ENCODE assay signal across 8 cellular contexts in the genomic region with DNA sequence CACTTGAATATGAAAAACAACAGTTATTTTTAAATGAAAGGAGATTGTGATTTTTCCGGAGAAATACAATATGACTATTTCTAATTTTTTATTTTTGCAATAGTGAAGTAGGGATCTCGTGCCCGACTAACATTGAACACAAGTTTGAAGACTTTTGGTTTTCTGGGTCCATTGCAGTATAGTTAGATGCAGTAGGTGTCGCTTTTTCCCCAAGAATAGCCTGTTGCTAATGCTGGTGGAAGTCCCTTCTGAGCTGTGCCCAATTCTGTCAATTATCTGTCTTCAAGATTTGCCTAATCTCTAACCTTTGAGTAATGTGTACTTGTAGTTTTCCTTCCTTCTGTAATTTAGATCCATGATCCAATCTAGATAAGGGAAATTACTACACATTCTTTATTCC. TPM values are rescaled to one million over a fixed set of nuclear protein-coding genes. Genes with fewer than 3 reads are reported as not detected.
A peak's percentile ranks its signal among the peaks of the same experiment; 100 is the strongest.
DNase-seq lines count a peak whose midpoint lies in the region; ATAC-seq, FAIRE-seq and TF ChIP-seq lines count a peak whose summit lies in the region.

No MANE protein-coding gene starts in this region.

- no peaks in the 10 kb centered on the region for H3K9me1 ChIP-seq in keratinocyte (ENCODE audit: control insufficient read depth, extremely low read depth, insufficient read depth, low read length)

- DNase-seq in DMS 273 treated with DMSO at 0.1 percent for 48 hours (lab: John Stamatoyannopoulos, UW) = peak; percentile 45
- peak; percentile 39 to 66 for DNase-seq in HL-60 (ENCODE audit: low read depth in 1 of 2, low spot score in 1 of 2)
- DNase-seq in NCI-H82 treated with DMSO at 0.1 percent for 48 hours (lab: John Stamatoyannopoulos, UW; ENCODE audit: unreplicated experiment) = peak; percentile 68
- DNase-seq in breast epithelium (ENCODE audit: low spot score in 2 of 2) = no peak
- DNase-seq in keratinocyte (ENCODE audit: low read depth, low spot score) = no peak
- no peak for DNase-seq in suprapubic skin (ENCODE audit: low spot score in 2 of 2)

- H3K4me1 ChIP-seq in breast epithelium (no peaks in the 10 kb centered on the region), keratinocyte (ENCODE audit: control insufficient read depth, extremely low read depth, insufficient read depth, low read length) (peaks cover 18% of the 10 kb centered on the region), suprapubic skin (peaks cover 4% of the 10 kb centered on the region)

- peak; percentile 53 for ATAC-seq in GM19025 (IDR thresholded peaks at IDR 0.05; ENCODE audit: low read depth, unreplicated experiment)
- no peak for ATAC-seq in HG03439 (IDR thresholded peaks at IDR 0.05; ENCODE audit: unreplicated experiment)

- 5% methylated on average over 4 of the region's 4 CpGs for WGBS in suprapubic skin

- TF ChIP-seq EP300 in suprapubic skin (IDR thresholded peaks at IDR 0.05) = no peak

- H2AFZ ChIP-seq in keratinocyte (ENCODE audit: control insufficient read depth, low read length) = no peak overlapping the region

- intact Hi-C loops in breast epithelium (cut with DNase I; ENCODE audit: low total_unique reads) = no loop called here

- no peak overlapping the region for H3K4me2 ChIP-seq in keratinocyte (ENCODE audit: control insufficient read depth, extremely low read depth, insufficient read depth, low read depth, low read length)

- dilution Hi-C loops in keratinocyte (cut with MboI; ENCODE audit: extremely low pct_ligation_motif_present, low sequenced_read_pairs) = no loop called here

- TF ChIP-seq POLR2A in breast epithelium (IDR thresholded peaks at IDR 0.05) = no peak
- TF ChIP-seq POLR2A in suprapubic skin (IDR thresholded peaks at IDR 0.05) = no peak

- peak; percentile 70 for TF ChIP-seq CTCF in HL-60 (IDR thresholded peaks at IDR 0.05; ENCODE audit: insufficient read depth, low read length)
- TF ChIP-seq CTCF in breast epithelium (IDR thresholded peaks at IDR 0.05) = peak in 2 of 3 donors; percentile 49 to 55
- TF ChIP-seq CTCF in keratinocyte (optimal IDR thresholded peaks at IDR 0.05 in 1 of 3, IDR thresholded peaks at IDR 0.05 in 1 of 3, conservative IDR thresholded peaks at IDR 0.05 in 1 of 3; ENCODE audit: extremely low read depth in 1 of 3, insufficient read depth in 2 of 3, low read length in 3 of 3) = peak; percentile 65 to 81 (median 77)
- TF ChIP-seq CTCF in suprapubic skin (IDR thresholded peaks at IDR 0.05) = peak; percentile 41 to 53

- H3K4me3 ChIP-seq in HL-60 (replicated peaks; ENCODE audit: insufficient read depth, low read length) (no peak overlapping the region), breast epithelium (no peak overlapping the region), keratinocyte (ENCODE audit: control insufficient read depth in 2 of 3, extremely low read depth in 1 of 3, insufficient read depth in 2 of 3, low read depth in 1 of 3, low read length in 3 of 3) (no peak overlapping the region), suprapubic skin (no peak overlapping the region)

- no peaks in the 10 kb centered on the region for H4K20me1 ChIP-seq in keratinocyte (ENCODE audit: control insufficient read depth, extremely low read depth, insufficient read depth, low read length)

- no peaks in the 10 kb centered on the region for H3K79me2 ChIP-seq in keratinocyte (ENCODE audit: control insufficient read depth, insufficient read depth, low read length)

- H3K27me3 ChIP-seq in HL-60 (ENCODE audit: insufficient read depth, poor library complexity, severe bottlenecking) (no peaks in the 10 kb centered on the region), breast epithelium (no peaks in the 10 kb centered on the region), keratinocyte (ENCODE audit: control insufficient read depth, extremely low read depth, insufficient read depth, low read length) (no peaks in the 10 kb centered on the region), suprapubic skin (no peaks in the 10 kb centered on the region)

- no peak overlapping the region for H3K9ac ChIP-seq in keratinocyte (ENCODE audit: control insufficient read depth, extremely low read depth, insufficient read depth, low read length)

- H3K9me3 ChIP-seq in breast epithelium (no peaks in the 10 kb centered on the region), keratinocyte (ENCODE audit: control insufficient read depth, low read depth, low read length) (no peaks in the 10 kb centered on the region), suprapubic skin (no peaks in the 10 kb centered on the region)

- no peak overlapping the region for H3K27ac ChIP-seq in HL-60 (replicated peaks)
- H3K27ac ChIP-seq in breast epithelium = no peak overlapping the region
- no peak overlapping the region for H3K27ac ChIP-seq in keratinocyte (ENCODE audit: control insufficient read depth, insufficient read depth, low read length)
- no peak overlapping the region for H3K27ac ChIP-seq in suprapubic skin

- H3K36me3 ChIP-seq in breast epithelium = no peaks in the 10 kb centered on the region
- H3K36me3 ChIP-seq in keratinocyte (ENCODE audit: control insufficient read depth in 2 of 2, extremely low read depth in 1 of 2, insufficient read depth in 2 of 2, low read length in 2 of 2) = no peaks in the 10 kb centered on the region
- H3K36me3 ChIP-seq in suprapubic skin = no peaks in the 10 kb centered on the region

- peak; percentile 36 for FAIRE-seq in keratinocyte (lab: Jason Lieb, UNC)

RNA-seq across cellular contexts. Expression of a gene that starts 36.5 kb away (rescaled TPM):
- total RNA-seq in breast epithelium (1 to 10 TPM; 4.6 to 8.8 (median 8.5) TPM), suprapubic skin (1 to 10 TPM; 3.5 to 8.2 (median 4.6) TPM)
- polyA plus RNA-seq in keratinocyte = 8.0 to 10.7 TPM (median 8.6 TPM) in 3 replicates
- polyA plus RNA-seq in keratinocyte (2011; ENCODE audit: low read depth) = 1.3 TPM
- 5.1 and 5.2 TPM in 2 replicates for polyA plus RNA-seq in keratinocyte (2011; cell fraction: cytosol; rRNA removed)
- 14.8 and 15.5 TPM in 2 replicates for polyA plus RNA-seq in keratinocyte (2011; cell fraction: nucleus; rRNA removed)
- 2.3 and 10.1 TPM in 2 replicates for polyA plus RNA-seq in keratinocyte (2012; ENCODE audit: low replicate concordance)
- polyA minus RNA-seq in keratinocyte = 10.8 to 26.2 TPM (median 12.2 TPM) in 3 replicates
- polyA minus RNA-seq in keratinocyte (2011; cell fraction: cytosol; rRNA and poly(A)+ RNA removed) = 5.8 TPM
- polyA minus RNA-seq in keratinocyte (2011; cell fraction: nucleus; rRNA and poly(A)+ RNA removed) = 11.9 and 15.6 TPM in 2 replicates

RNA-seq across cellular contexts. Expression of a gene that starts 42.4 kb away (rescaled TPM):
- 1 to 10 TPM in 1 of 3 donors, under 1 TPM in 2; 0.29 to 3.4 (median 0.66) TPM for total RNA-seq in breast epithelium
- 0.19 to 0.26 TPM (median 0.21 TPM) in 3 replicates for polyA plus RNA-seq in keratinocyte
- not detected for polyA plus RNA-seq in keratinocyte (2011; ENCODE audit: low read depth)
- polyA plus RNA-seq in keratinocyte (2011; cell fraction: cytosol; rRNA removed) = 0.08 and 0.18 TPM in 2 replicates
- 0.06 and 0.13 TPM in 2 replicates for polyA plus RNA-seq in keratinocyte (2011; cell fraction: nucleus; rRNA removed)
- polyA plus RNA-seq in keratinocyte (2012; ENCODE audit: low replicate concordance) = 0.13 TPM in 1 of 2 replicates, not detected in the other
- polyA minus RNA-seq in keratinocyte = 0.20 to 0.96 TPM in 2 of 3 replicates, not detected in the other
- polyA minus RNA-seq in keratinocyte (2011; cell fraction: cytosol; rRNA and poly(A)+ RNA removed) = not detected
- polyA minus RNA-seq in keratinocyte (2011; cell fraction: nucleus; rRNA and poly(A)+ RNA removed) = not detected in 2 replicates
- total RNA-seq in suprapubic skin = 1 to 10 TPM in 1 of 4 donors, not detected in 3; 1.1 TPM

Comparison
In these comparisons a context has a peak if more than half of its experiments do, and no peak if none do; other contexts are left out.
1. DNase-seq: peak in DMS 273 treated with DMSO at 0.1 percent for 48 hours (single experiment), HL-60 (2 of 2) and NCI-H82 treated with DMSO at 0.1 percent for 48 hours (single experiment); none in breast epithelium (0 of 2), keratinocyte (single experiment) and suprapubic skin (0 of 2).
2. Peak in every context shown above with its lines, with median percentiles within 50 percentile points of each other: CTCF ChIP-seq.